In the genomic region with DNA sequence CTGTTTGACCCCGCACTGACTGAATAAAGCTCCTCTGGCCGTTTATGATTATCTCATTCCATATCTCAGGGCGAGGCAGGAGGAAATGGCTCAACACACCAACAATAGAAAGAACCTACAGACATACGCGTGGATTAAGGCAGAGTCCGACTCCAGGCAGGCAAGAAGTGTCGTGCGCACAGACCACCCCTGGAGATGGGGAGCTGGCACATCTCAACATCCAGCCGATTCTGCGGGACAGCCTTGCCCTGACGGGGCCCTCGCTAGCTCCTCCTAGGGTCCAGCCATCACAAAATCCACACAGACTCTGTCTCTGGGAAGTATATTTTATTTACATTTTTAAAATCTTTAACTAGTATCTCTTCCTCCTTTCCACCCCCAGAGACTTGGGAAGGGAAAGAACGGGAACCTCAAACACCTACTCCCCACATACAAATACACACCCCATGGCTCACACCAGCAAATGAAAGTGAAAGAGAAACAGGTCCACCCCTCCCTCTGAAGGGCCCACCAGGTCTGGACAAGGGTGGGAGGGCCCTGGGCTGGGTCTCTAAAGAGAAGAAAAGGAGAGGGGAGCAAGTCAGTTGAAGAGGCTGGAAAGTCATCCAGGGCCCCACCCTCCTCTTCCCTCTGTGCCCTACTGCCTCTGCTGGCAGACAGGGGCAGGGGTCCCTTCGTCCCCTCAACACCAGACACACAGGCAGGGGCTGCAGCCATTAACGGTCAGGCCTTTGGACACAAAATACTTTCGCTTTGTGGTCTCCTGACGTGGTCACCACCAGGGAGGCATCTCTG, we compare ENCODE assay signal across 11 cellular contexts. TPM values are rescaled to one million over a fixed set of nuclear protein-coding genes. Genes with fewer than 3 reads are reported as not detected.
A peak's percentile ranks its signal among the peaks of the same experiment; 100 is the strongest.
DNase-seq lines count a peak whose midpoint lies in the region; ATAC-seq and TF ChIP-seq lines count a peak whose summit lies in the region.
"Had no signal": no experiment of that assay in that cellular context is flagged by ENCODE, and none has a peak within 500 bp of the region (broad histone marks: within the 10 kb centered on the region; RNA-seq: fewer than 3 reads in every experiment).

No MANE protein-coding gene starts in this region.

- H3K36me3 Mint-ChIP-seq in T-helper 2 cell treated with Interferon-gamma antibody and Interleukin-4, amounts not matched to agents 5 μg/mL and 100 μg/mL, for 36 hours (ENCODE audit: low read depth), result peaks cover 11% of the 10 kb centered on the region
- peaks cover 25% of the 10 kb centered on the region for H3K36me3 Mint-ChIP-seq in endothelial cell (ENCODE audit: low read depth, unreplicated experiment)

- peak overlapping the region; percentile 18 for H3K9ac ChIP-seq in NT2/D1 (ENCODE audit: insufficient read length, low read depth)

- H3K9me3 Mint-ChIP-seq in T-helper 2 cell treated with Interferon-gamma antibody and Interleukin-4, amounts not matched to agents 5 μg/mL and 100 μg/mL, for 36 hours, result no peaks in the 10 kb centered on the region
- H3K9me3 Mint-ChIP-seq in endothelial cell (ENCODE audit: unreplicated experiment), result no peaks in the 10 kb centered on the region

- no peak overlapping the region for H3K4me3 ChIP-seq in NT2/D1 (ENCODE audit: insufficient read length, low read depth)

- DNase-seq in T-helper 2 cell treated with Interferon-gamma antibody and Interleukin-4, amounts not matched to agents 5 μg/mL and 100 μg/mL, for 36 hours (ENCODE audit: low spot score), result no peak
- DNase-seq in T-helper 2 cell (no peak), NT2/D1 (ENCODE audit: low read depth, low spot score) (no peak), endothelial cell (ENCODE audit: low spot score) (no peak), posterior vena cava (ENCODE audit: low spot score) (peak; percentile 38), NCI-H748 (lab: John Stamatoyannopoulos, UW; ENCODE audit: unreplicated experiment) (no peak), SW 1271 (lab: John Stamatoyannopoulos, UW) (no peak)
- DNase-seq: activated gamma-delta T cell, NCI-H1105 had no signal

- H3K4me3 Mint-ChIP-seq in T-helper 2 cell treated with Interferon-gamma antibody and Interleukin-4, amounts not matched to agents 5 μg/mL and 100 μg/mL, for 36 hours, result no peak overlapping the region
- H3K4me3 Mint-ChIP-seq in endothelial cell (ENCODE audit: unreplicated experiment), result no peak overlapping the region

- intact Hi-C loops in posterior vena cava (cut with DNase I), result no loop called here

- peak overlapping the region; percentile 70 for H3K27ac Mint-ChIP-seq in T-helper 2 cell treated with Interferon-gamma antibody and Interleukin-4, amounts not matched to agents 5 μg/mL and 100 μg/mL, for 36 hours
- H3K27ac Mint-ChIP-seq in endothelial cell (ENCODE audit: unreplicated experiment), result peak overlapping the region; percentile 30

- no peak for ATAC-seq in GM19463 (IDR thresholded peaks at IDR 0.05; ENCODE audit: unreplicated experiment)

- no peaks in the 10 kb centered on the region for H3K27me3 Mint-ChIP-seq in T-helper 2 cell treated with Interferon-gamma antibody and Interleukin-4, amounts not matched to agents 5 μg/mL and 100 μg/mL, for 36 hours (ENCODE audit: low read depth)
- H3K27me3 Mint-ChIP-seq in endothelial cell (ENCODE audit: unreplicated experiment), result peaks cover 7% of the 10 kb centered on the region

- peaks cover 15% of the 10 kb centered on the region for H3K4me1 ChIP-seq in NT2/D1 (ENCODE audit: insufficient read depth, insufficient read length)

- no peaks in the 10 kb centered on the region for H3K27me3 ChIP-seq in NT2/D1 (ENCODE audit: insufficient read depth, insufficient read length)

- H3K36me3 ChIP-seq in NT2/D1 (ENCODE audit: insufficient read depth, insufficient read length, low read length), result peaks cover 58% of the 10 kb centered on the region

- H3K9me3 ChIP-seq in NT2/D1 (ENCODE audit: insufficient read depth, low read length), result no peaks in the 10 kb centered on the region

- peaks cover 12% of the 10 kb centered on the region for H3K4me1 Mint-ChIP-seq in T-helper 2 cell treated with Interferon-gamma antibody and Interleukin-4, amounts not matched to agents 5 μg/mL and 100 μg/mL, for 36 hours (ENCODE audit: low read depth)
- H3K4me1 Mint-ChIP-seq in endothelial cell (ENCODE audit: unreplicated experiment), result peaks cover 21% of the 10 kb centered on the region

- no peak for TF ChIP-seq CTCF in endothelial cell (IDR thresholded peaks at IDR 0.05; ENCODE audit: unreplicated experiment)

RNA-seq across cellular contexts. Expression of a gene that starts 3.2 kb away (rescaled TPM):
- 0.77 TPM for total RNA-seq in endothelial cell (ENCODE audit: unreplicated experiment)
- 1 to 10 TPM; 1.2 to 4.2 TPM for total RNA-seq in posterior vena cava
- total RNA-seq: A172 had no signal

RNA-seq across cellular contexts. Expression of a gene that starts 5.9 kb away (rescaled TPM):
- total RNA-seq in endothelial cell (ENCODE audit: unreplicated experiment) (67.6 TPM), posterior vena cava (10 to 100 TPM; 43.3 to 45.0 TPM)

RNA-seq across cellular contexts. Expression of a gene that starts 6.3 kb away (rescaled TPM):
- total RNA-seq in endothelial cell (ENCODE audit: unreplicated experiment) (31.7 TPM), posterior vena cava (10 to 100 TPM; 29.8 to 45.3 TPM)

RNA-seq across cellular contexts. Expression of a gene that starts 28.3 kb away (rescaled TPM):
- total RNA-seq in endothelial cell (ENCODE audit: unreplicated experiment), result 78.5 TPM
- 100 to 1,000 TPM; 191 to 195 TPM for total RNA-seq in posterior vena cava

RNA-seq across cellular contexts. Expression of a gene that starts 47.0 kb away (rescaled TPM):
- total RNA-seq in endothelial cell (ENCODE audit: unreplicated experiment) (468 TPM), posterior vena cava (100 to 1,000 TPM; 258 to 291 TPM)
